In genomic region chr7:88922944-88923343, GRCh38 we compare ENCODE assay signal across 23 cellular contexts.
"Had no signal": no experiment of that assay in that cellular context is flagged by ENCODE, and none has a peak within 500 bp of the region (broad histone marks: within the 10 kb centered on the region; RNA-seq: fewer than 3 reads in every experiment).

No MANE protein-coding gene starts in this region.

- H3K4me1 ChIP-seq: pancreas, prostate gland, spleen, suprapubic skin, tibial artery, upper lobe of right lung had no signal

- H3K36me3 ChIP-seq: left ventricle myocardium inferior, pancreas, prostate gland, sigmoid colon, spleen, suprapubic skin, thoracic aorta, tibial artery, upper lobe of right lung had no signal

- H3K4me3 ChIP-seq: left ventricle myocardium inferior, lung, pancreas, prostate gland, sigmoid colon, spleen, suprapubic skin, thoracic aorta, tibial artery, upper lobe of right lung had no signal

- H3K27me3 ChIP-seq: pancreas, sigmoid colon, spleen, suprapubic skin, tibial artery, upper lobe of right lung had no signal

- H3K27ac ChIP-seq: left ventricle myocardium inferior, pancreas, prostate gland, sigmoid colon, spleen, suprapubic skin, thoracic aorta, tibial artery, upper lobe of right lung had no signal

- ATAC-seq: natural killer cell; pancreas; right cardiac atrium; stimulated activated effector memory CD8-positive, alpha-beta T cell treated with anti-CD3 and anti-CD28 coated beads, Interleukin-12 subunit alpha, Interleukin-12 subunit beta, amount 100 ng/mL, for 72 hours; upper lobe of right lung had no signal

- DNase-seq: islet precursor cell; left ventricle myocardium inferior; mesendoderm; naive B cell; natural killer cell; pancreas; posterior cingulate gyrus; retina; right cardiac atrium; sigmoid colon; small intestine; spleen; stimulated activated CD4-positive, alpha-beta T cell treated with anti-CD3 and anti-CD28 coated beads, Interleukin-4, amount 100 ng/mL, for 24 hours; stimulated activated naive CD4-positive, alpha-beta T cell; tibial artery; trophoblast cell; upper lobe of right lung had no signal

- H3K9me3 ChIP-seq: left ventricle myocardium inferior, pancreas, prostate gland, sigmoid colon, spleen, suprapubic skin, thoracic aorta, tibial artery, upper lobe of right lung had no signal

- FAIRE-seq: urothelium cell line had no signal
